Comparison of ENCODE assay signal across 14 cellular contexts in genomic region chr9:74478606-74479005, GRCh38. TPM values are rescaled to one million over a fixed set of nuclear protein-coding genes. Genes with fewer than 3 reads are reported as not detected.
DNase-seq lines count a peak whose midpoint lies in the region; TF ChIP-seq lines count a peak whose summit lies in the region.
"Had no signal": no experiment of that assay in that cellular context is flagged by ENCODE, and none has a peak within 500 bp of the region (broad histone marks: within the 10 kb centered on the region; RNA-seq: fewer than 3 reads in every experiment).

No MANE protein-coding gene starts in this region.

- BruUV-seq in OCI-LY7 (replicated peaks; lab: Mats Ljungman, UMichigan) = no TSS peak

- H3K36me3 ChIP-seq in neural progenitor cell (no peaks in the 10 kb centered on the region), OCI-LY7 (ENCODE audit: insufficient read depth, low read length) (no peaks in the 10 kb centered on the region)
- H3K36me3 ChIP-seq: HAP-1 had no signal

- peaks cover 14% of the 10 kb centered on the region for H3K9me3 Mint-ChIP-seq in neural progenitor cell

- H3K79me2 ChIP-seq in neural progenitor cell (ENCODE audit: low read depth) = no peaks in the 10 kb centered on the region
- no peaks in the 10 kb centered on the region for H3K79me2 ChIP-seq in OCI-LY7 (ENCODE audit: insufficient read depth, low read depth, low read length)

- H3F3A ChIP-seq in neural progenitor cell (ENCODE audit: low read depth) = no peaks in the 10 kb centered on the region

- H3K27ac Mint-ChIP-seq in neural progenitor cell = no peak overlapping the region
- H3K27ac Mint-ChIP-seq: CD4-positive, alpha-beta memory T cell had no signal

- CTCF ChIA-PET in OCI-LY7 (lab: Charles Lee; ENCODE audit: unreplicated experiment) = no interaction called here

- H3K4me3 Mint-ChIP-seq in neural progenitor cell = no peak overlapping the region
- H3K4me3 Mint-ChIP-seq: CD4-positive, alpha-beta memory T cell had no signal

- no peak overlapping the region for H3K9ac ChIP-seq in neural progenitor cell

- DNase-seq in D341Med (ENCODE audit: low spot score) = peak; percentile 30
- peak; percentile 6 for DNase-seq in NCI-H2171 (lab: John Stamatoyannopoulos, UW)
- DNase-seq in NCI-H82 treated with DMSO at 0.1 percent for 48 hours (lab: John Stamatoyannopoulos, UW; ENCODE audit: unreplicated experiment) = peak; percentile 76
- DNase-seq in neural progenitor cell (ENCODE audit: low spot score) = no peak
- no peak for DNase-seq in OCI-LY7 (ENCODE audit: low spot score)
- no peak for DNase-seq in superior temporal gyrus (ENCODE audit: extremely low spot score)
- DNase-seq in EL = no peak
- DNase-seq: ACHN; CD4-positive, alpha-beta memory T cell; DMS53 had no signal

- H3K4me2 ChIP-seq in neural progenitor cell (no peak overlapping the region), OCI-LY7 (ENCODE audit: low read length) (no peak overlapping the region)

- H3K36me3 Mint-ChIP-seq in neural progenitor cell = no peaks in the 10 kb centered on the region
- H3K36me3 Mint-ChIP-seq: CD4-positive, alpha-beta memory T cell had no signal

- no peaks in the 10 kb centered on the region for H3K9me2 ChIP-seq in OCI-LY7 (ENCODE audit: insufficient read depth, low read length)

- H3K4me1 ChIP-seq in neural progenitor cell = no peaks in the 10 kb centered on the region
- no peaks in the 10 kb centered on the region for H3K4me1 ChIP-seq in OCI-LY7 (ENCODE audit: insufficient read depth, low read length, poor library complexity, severe bottlenecking)
- H3K4me1 ChIP-seq: HAP-1 had no signal

- TF ChIP-seq CTCF in neural progenitor cell (IDR thresholded peaks at IDR 0.05) (no peak), OCI-LY7 (conservative IDR thresholded peaks at IDR 0.05; ENCODE audit: low read length) (no peak)

- peak overlapping the region; percentile 26 for H2AFZ ChIP-seq in neural progenitor cell (replicated peaks)
- no peak overlapping the region for H2AFZ ChIP-seq in OCI-LY7 (ENCODE audit: low read length)

- H3K27ac ChIP-seq in neural progenitor cell = no peak overlapping the region
- no peak overlapping the region for H3K27ac ChIP-seq in OCI-LY7 (ENCODE audit: low read depth, low read length, poor library complexity, severe bottlenecking)
- H3K27ac ChIP-seq: C4-2B had no signal

- H4K20me1 ChIP-seq in neural progenitor cell (ENCODE audit: low read depth) (no peaks in the 10 kb centered on the region), OCI-LY7 (ENCODE audit: insufficient read depth, low read length) (no peaks in the 10 kb centered on the region)

- POLR2A ChIA-PET in OCI-LY7 (lab: Charles Lee) = interaction anchor here (0.6 kb wide), 1 partner anchor 1038 kb away, joined by 3 read pairs; no protein-coding TSS in a partner anchor

- H3K9me3 ChIP-seq in neural progenitor cell (ENCODE audit: low read depth) = no peaks in the 10 kb centered on the region
- H3K9me3 ChIP-seq in OCI-LY7 (ENCODE audit: low read length) = no peaks in the 10 kb centered on the region
- H3K9me3 ChIP-seq: HAP-1 had no signal

- peaks cover 11% of the 10 kb centered on the region for H3K4me1 Mint-ChIP-seq in neural progenitor cell
- H3K4me1 Mint-ChIP-seq: CD4-positive, alpha-beta memory T cell had no signal

- no peaks in the 10 kb centered on the region for H3K27me3 ChIP-seq in neural progenitor cell

- intact Hi-C loops in OCI-LY7 (cut with micrococcal nuclease; ENCODE audit: unreplicated experiment) = no loop called here

- H3K27me3 Mint-ChIP-seq in neural progenitor cell (ENCODE audit: insufficient read depth, low read depth) = no peaks in the 10 kb centered on the region
- H3K27me3 Mint-ChIP-seq: CD4-positive, alpha-beta memory T cell had no signal

- H3K4me3 ChIP-seq in neural progenitor cell (no peak overlapping the region), OCI-LY7 (ENCODE audit: low read depth, low read length, poor library complexity, severe bottlenecking) (no peak overlapping the region)
- H3K4me3 ChIP-seq: HAP-1 had no signal

RNA-seq across cellular contexts. Expression of gene RORB, which starts 18.5 kb away (rescaled TPM):
- total RNA-seq in neural progenitor cell (ENCODE audit: low replicate concordance) = 2.5 and 4.2 TPM in 2 replicates
- total RNA-seq in OCI-LY7 (2014; rRNA removed; shearing (Covaris generic)) = not detected in 2 replicates
- total RNA-seq in OCI-LY7 (2022) = not detected in 2 replicates
- total RNA-seq: A172; CD4-positive, alpha-beta memory T cell; HepG2 had no signal

Comparison
In these comparisons a context has a peak if more than half of its experiments do, and no peak if none do; other contexts are left out.
1. DNase-seq: peak in D341Med (single experiment), NCI-H2171 (single experiment) and NCI-H82 treated with DMSO at 0.1 percent for 48 hours (single experiment); none in neural progenitor cell (single experiment), OCI-LY7 (single experiment), superior temporal gyrus (single experiment) and EL (single experiment).